ENCODE assay signal across 35 cellular contexts in genomic region chr1:159993911-159994310, GRCh38. TPM values are rescaled to one million over a fixed set of nuclear protein-coding genes. Genes with fewer than 3 reads are reported as not detected.
"Had no signal": no experiment of that assay in that cellular context is flagged by ENCODE, and none has a peak within 500 bp of the region (broad histone marks: within the 10 kb centered on the region; RNA-seq: fewer than 3 reads in every experiment).

No MANE protein-coding gene starts in this region.

- H3K27ac ChIP-seq: adrenal gland, Peyer's patch, SJSA1 had no signal

- ATAC-seq: activated CD4-positive, alpha-beta T cell treated with anti-CD3 and anti-CD28 coated beads for 36 hours; activated CD4-positive, CD25-positive, alpha-beta regulatory T cell treated with anti-CD3 and anti-CD28 coated beads, Interleukin-2, amount 50 U/mL, for 24 hours; activated CD8-positive, alpha-beta T cell treated with anti-CD3 and anti-CD28 coated beads, Interleukin-2, amount 10 ng/mL, durations not matched to agents 7 days and 5 days; activated naive CD4-positive, alpha-beta T cell treated with anti-CD3 and anti-CD28 coated beads, Interleukin-2, amount 50 U/mL, for 72 hours; PC-3; WTC11 had no signal

- H3K4me3 Mint-ChIP-seq: activated CD4-positive, alpha-beta T cell treated with anti-CD3 and anti-CD28 coated beads for 36 hours; activated CD4-positive, alpha-beta T cell treated with anti-CD3 and anti-CD28 coated beads, Interleukin-2, amount 10 ng/mL, durations not matched to agents 7 days and 5 days; activated CD8-positive, alpha-beta T cell treated with anti-CD3 and anti-CD28 coated beads, Interleukin-2, amount 10 ng/mL, durations not matched to agents 7 days and 5 days; activated naive CD4-positive, alpha-beta T cell treated with anti-CD3 and anti-CD28 coated beads for 36 hours; activated T-cell treated with anti-CD3 and anti-CD28 coated beads, Interleukin-2, amount 50 U/mL, for 24 hours; brain; T-helper 1 cell treated with Interleukin-12 subunit alpha and Interleukin-12 subunit beta and Interleukin-4 antibody, amounts not matched to agents 30 μg/mL and 1 μg/mL, for 36 hours; T-helper 2 cell treated with Interferon-gamma antibody and Interleukin-4, amounts not matched to agents 5 μg/mL and 100 μg/mL, for 36 hours; WTC11 had no signal

- H3K27ac Mint-ChIP-seq: activated CD4-positive, alpha-beta T cell treated with anti-CD3 and anti-CD28 coated beads for 36 hours; activated CD4-positive, alpha-beta T cell treated with anti-CD3 and anti-CD28 coated beads, Interleukin-2, amount 10 ng/mL, durations not matched to agents 7 days and 5 days; activated CD8-positive, alpha-beta T cell treated with anti-CD3 and anti-CD28 coated beads, Interleukin-2, amount 10 ng/mL, durations not matched to agents 7 days and 5 days; activated naive CD4-positive, alpha-beta T cell treated with anti-CD3 and anti-CD28 coated beads for 36 hours; activated naive CD4-positive, alpha-beta T cell treated with anti-CD3 and anti-CD28 coated beads, Interleukin-2, amount 50 U/mL, for 72 hours; activated T-cell treated with anti-CD3 and anti-CD28 coated beads, Interleukin-2, amount 50 U/mL, for 24 hours; brain; T-helper 1 cell treated with Interleukin-12 subunit alpha and Interleukin-12 subunit beta and Interleukin-4 antibody, amounts not matched to agents 30 μg/mL and 1 μg/mL, for 36 hours; T-helper 2 cell treated with Interferon-gamma antibody and Interleukin-4, amounts not matched to agents 5 μg/mL and 100 μg/mL, for 36 hours; WTC11 had no signal

- FAIRE-seq: bronchial epithelial cell had no signal

- H3K9me3 ChIP-seq: adrenal gland, Peyer's patch, SJSA1, SK-N-SH had no signal

- H3K4me1 Mint-ChIP-seq: brain had no signal

- H3K9me3 Mint-ChIP-seq: activated CD4-positive, alpha-beta T cell treated with anti-CD3 and anti-CD28 coated beads, Interleukin-2, amount 10 ng/mL, durations not matched to agents 7 days and 5 days; activated naive CD4-positive, alpha-beta T cell treated with anti-CD3 and anti-CD28 coated beads for 36 hours; activated naive CD4-positive, alpha-beta T cell treated with anti-CD3 and anti-CD28 coated beads, Interleukin-2, amount 50 U/mL, for 72 hours; activated T-cell treated with anti-CD3 and anti-CD28 coated beads, Interleukin-2, amount 50 U/mL, for 24 hours; brain; T-helper 1 cell treated with Interleukin-12 subunit alpha and Interleukin-12 subunit beta and Interleukin-4 antibody, amounts not matched to agents 30 μg/mL and 1 μg/mL, for 36 hours; T-helper 2 cell treated with Interferon-gamma antibody and Interleukin-4, amounts not matched to agents 5 μg/mL and 100 μg/mL, for 36 hours had no signal

- H3K36me3 ChIP-seq: adrenal gland, Peyer's patch, SJSA1 had no signal

- H3K4me1 ChIP-seq: adrenal gland, Peyer's patch had no signal

- H3K36me3 Mint-ChIP-seq: activated naive CD4-positive, alpha-beta T cell treated with anti-CD3 and anti-CD28 coated beads, Interleukin-2, amount 50 U/mL, for 72 hours; brain; WTC11 had no signal

- DNase-seq: activated CD4-positive, alpha-beta T cell treated with anti-CD3 and anti-CD28 coated beads for 36 hours; activated CD4-positive, alpha-beta T cell treated with anti-CD3 and anti-CD28 coated beads, Interleukin-2, amount 10 ng/mL, durations not matched to agents 7 days and 5 days; activated CD4-positive, alpha-beta T cell treated with anti-CD3 and anti-CD28 coated beads, Interleukin-2, amount 50 U/mL, for 48 hours; activated CD8-positive, alpha-beta T cell treated with anti-CD3 and anti-CD28 coated beads, Interleukin-2, amount 10 ng/mL, durations not matched to agents 7 days and 5 days; activated gamma-delta T cell treated with Interleukin-2 at 50 U/mL for 16 hours; activated naive CD4-positive, alpha-beta T cell treated with anti-CD3 and anti-CD28 coated beads for 36 hours; activated T-cell treated with anti-CD3 and anti-CD28 coated beads, Interleukin-2, amount 50 U/mL, for 24 hours; adrenal gland; caudate nucleus; cerebellar nuclear complex; KG1; MM.1S; MV-4-11; NCI-H1092; NCI-H1417 treated with DMSO at 0.1 percent for 48 hours; NCI-H187 treated with DMSO at 0.1 percent for 48 hours; NCI-H2081 treated with DMSO at 0.1 percent for 48 hours; NCI-H2171; NCI-H510A; NCI-H69; NK-92 treated with Interleukin-12 subunit alpha and Interleukin-12 subunit beta, amount 100 ng/mL, for 24 hours; PC-3; RPMI8226; SHP77 treated with DMSO at 0.1 percent for 48 hours; SK-N-SH had no signal

- H3K27me3 ChIP-seq: Peyer's patch had no signal

- H3K4me3 ChIP-seq: adrenal gland, Peyer's patch, SJSA1 had no signal

RNA-seq across cellular contexts. Expression of gene SLAMF9, which starts 39.9 kb away (rescaled TPM):
- total RNA-seq: activated CD4-positive, alpha-beta T cell treated with anti-CD3 and anti-CD28 coated beads for 36 hours; activated CD4-positive, alpha-beta T cell treated with anti-CD3 and anti-CD28 coated beads, Interleukin-2, amount 10 ng/mL, durations not matched to agents 7 days and 5 days; activated CD8-positive, alpha-beta T cell treated with anti-CD3 and anti-CD28 coated beads, Interleukin-2, amount 10 ng/mL, durations not matched to agents 7 days and 5 days; activated naive CD4-positive, alpha-beta T cell treated with anti-CD3 and anti-CD28 coated beads for 36 hours; activated naive CD4-positive, alpha-beta T cell treated with anti-CD3 and anti-CD28 coated beads, Interleukin-2, amount 50 U/mL, for 72 hours; adrenal gland; LHCN-M2; Peyer's patch; SJSA1; WTC11 had no signal
- polyA plus RNA-seq: adrenal gland had no signal

RNA-seq across cellular contexts. Expression of gene IGSF9, which starts 48.5 kb away (rescaled TPM):
- total RNA-seq: activated CD4-positive, alpha-beta T cell treated with anti-CD3 and anti-CD28 coated beads, Interleukin-2, amount 10 ng/mL, durations not matched to agents 7 days and 5 days; activated CD8-positive, alpha-beta T cell treated with anti-CD3 and anti-CD28 coated beads, Interleukin-2, amount 10 ng/mL, durations not matched to agents 7 days and 5 days; activated naive CD4-positive, alpha-beta T cell treated with anti-CD3 and anti-CD28 coated beads for 36 hours; activated naive CD4-positive, alpha-beta T cell treated with anti-CD3 and anti-CD28 coated beads, Interleukin-2, amount 50 U/mL, for 72 hours; LHCN-M2 had no signal
